In the genomic region with DNA sequence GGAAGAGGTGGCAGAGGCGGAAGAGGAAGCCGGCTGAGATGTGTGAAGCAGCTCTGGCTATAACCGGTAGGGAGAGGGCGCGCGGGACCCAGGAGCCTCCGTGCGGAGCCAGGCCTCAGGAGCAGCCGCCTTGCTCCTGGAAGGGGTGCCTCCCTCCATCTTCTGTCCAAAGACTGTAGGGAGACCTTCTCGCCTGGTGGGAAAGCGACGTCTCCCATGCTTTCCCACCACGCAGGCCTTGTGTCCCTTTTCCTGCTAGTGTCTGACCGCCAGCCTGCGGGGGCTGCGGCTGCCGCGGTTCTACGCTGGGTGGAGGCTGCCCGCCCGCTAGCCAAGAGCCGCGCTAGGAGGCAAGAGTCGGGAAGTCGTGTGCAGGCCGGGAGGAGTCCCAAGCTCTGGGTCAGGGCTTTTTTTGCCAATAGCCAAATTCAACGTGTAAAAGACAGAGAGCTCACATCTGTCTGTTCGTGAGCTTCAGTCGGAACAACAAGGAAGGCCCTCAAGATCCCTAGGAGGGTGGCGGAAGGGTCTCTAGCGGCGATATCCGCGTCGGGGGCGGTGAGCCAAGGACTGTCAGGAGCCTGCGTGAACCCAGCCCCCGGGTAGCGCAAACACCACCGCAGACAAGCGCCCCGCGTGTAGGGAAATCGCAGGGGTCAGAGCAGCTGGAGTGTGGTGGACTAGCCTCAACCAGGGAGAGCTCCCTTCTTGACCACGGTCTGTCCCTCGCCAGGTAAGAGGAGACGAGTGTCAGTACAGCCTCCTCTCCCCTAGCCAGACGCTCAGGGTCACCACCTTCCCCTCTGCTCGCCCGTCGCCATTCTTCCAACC, we compare ENCODE assay signal across 24 cellular contexts. TPM values are rescaled to one million over a fixed set of nuclear protein-coding genes. Genes with fewer than 3 reads are reported as not detected.
DNase-seq lines count a peak whose midpoint lies in the region; ATAC-seq and TF ChIP-seq lines count a peak whose summit lies in the region.
"Had no signal": no experiment of that assay in that cellular context is flagged by ENCODE, and none has a peak within 500 bp of the region (broad histone marks: within the 10 kb centered on the region; RNA-seq: fewer than 3 reads in every experiment).

No MANE protein-coding gene starts in this region.

- H3K18ac ChIP-seq in H9 (ENCODE audit: insufficient read length, low read depth, low read length): no peak overlapping the region

- no peaks in the 10 kb centered on the region; the same call in 1 of the 2 replicates for H3K27me3 Mint-ChIP-seq in H9 (ENCODE audit: low read depth)
- H3K27me3 Mint-ChIP-seq in endodermal cell (ENCODE audit: insufficient read depth): peaks cover 3% of the 10 kb centered on the region
- H3K27me3 Mint-ChIP-seq in nephron progenitor cell (ENCODE audit: low read depth, poor library complexity): peaks cover 1% of the 10 kb centered on the region

- no peak overlapping the region for H3K56ac ChIP-seq in H9 (ENCODE audit: insufficient read length, low read depth, low read length)

- H3K27ac ChIP-seq in H9 (ENCODE audit: insufficient read length, low read depth, low read length) (no peak overlapping the region), endodermal cell (ENCODE audit: low read depth, low read length) (no peak overlapping the region)
- H3K27ac ChIP-seq: KMS-11, SJCRH30 had no signal

- WGBS in H9 (ENCODE audit: extremely low coverage, insufficient read length, low lambda C conversion rate): no CpG with 5 or more reads among the region's 51 CpGs
- 95 to 97% methylated on average over 35 to 51 of the region's 51 CpGs for WGBS in endodermal cell (ENCODE audit: insufficient coverage in 1 of 2, insufficient read length in 1 of 2), 2 experiments

- H3K14ac ChIP-seq in H9 (ENCODE audit: insufficient read depth, low read length): no peak overlapping the region

- H3K9me3 ChIP-seq in H9 (ENCODE audit: control insufficient read depth, low read depth, low read length) (no peaks in the 10 kb centered on the region), endodermal cell (ENCODE audit: control insufficient read depth, low read length) (no peaks in the 10 kb centered on the region)
- H3K9me3 ChIP-seq: SJCRH30 had no signal

- H3K4me1 ChIP-seq in H9 (ENCODE audit: insufficient read depth, low read length): peaks cover 2% of the 10 kb centered on the region; the same call in 1 of the 2 replicates
- no peaks in the 10 kb centered on the region for H3K4me1 ChIP-seq in endodermal cell (ENCODE audit: control insufficient read depth, insufficient read depth, low read length)
- H3K4me1 ChIP-seq: SJCRH30 had no signal

- H2BK120ac ChIP-seq in H9 (ENCODE audit: low read depth, low read length, poor library complexity, severe bottlenecking): no peak overlapping the region

- H2BK5ac ChIP-seq in H9 (ENCODE audit: insufficient read length, low read length): no peak overlapping the region

- H3K4me1 Mint-ChIP-seq in H9 (peaks cover 11 to 23% of the 10 kb centered on the region in 2 experiments), endodermal cell (peaks cover 14% of the 10 kb centered on the region), nephron progenitor cell (peaks cover 16% of the 10 kb centered on the region)

- in situ Hi-C loops in G401 (cut with HindIII; ENCODE audit: low sequenced_read_pairs): no loop called here

- TF ChIP-seq CTCF in H9 (conservative IDR thresholded peaks at IDR 0.05) (no peak), endodermal cell (conservative IDR thresholded peaks at IDR 0.05) (no peak), nephron progenitor cell (IDR thresholded peaks at IDR 0.05) (no peak)

- ATAC-seq in HG03097 (IDR thresholded peaks at IDR 0.05; ENCODE audit: low FRiP score, unreplicated experiment): no peak
- ATAC-seq: left colon; naive thymus-derived CD4-positive, alpha-beta T cell had no signal

- H4K8ac ChIP-seq in H9 (replicated peaks; ENCODE audit: insufficient read length, low read depth, low read length): no peak overlapping the region

- no peak overlapping the region; a peak in 1 of 5 replicates for H3K4me3 Mint-ChIP-seq in H9
- H3K4me3 Mint-ChIP-seq in endodermal cell: no peak overlapping the region
- no peak overlapping the region for H3K4me3 Mint-ChIP-seq in nephron progenitor cell
- H3K4me3 Mint-ChIP-seq: mesothelial cell of epicardium; naive thymus-derived CD4-positive, alpha-beta T cell had no signal

- no peaks in the 10 kb centered on the region for H3K79me1 ChIP-seq in H9 (ENCODE audit: insufficient read depth, low read depth, low read length, poor library complexity, severe bottlenecking)

- H3K4ac ChIP-seq in H9 (ENCODE audit: low read depth, low read length): no peak overlapping the region

- H3K4me2 ChIP-seq in H9 (ENCODE audit: insufficient read depth, insufficient read length, low read length): no peak overlapping the region
- H3K4me2 ChIP-seq: KMS-11 had no signal

- no peak overlapping the region for H2AFZ ChIP-seq in H9 (ENCODE audit: low read length)

- H3K23ac ChIP-seq in H9 (ENCODE audit: insufficient read length, low read depth, low read length): no peak overlapping the region

- no peaks in the 10 kb centered on the region for H4K20me1 ChIP-seq in H9 (ENCODE audit: control insufficient read depth, insufficient read depth, insufficient read length)

- H2BK15ac ChIP-seq in H9 (ENCODE audit: low read depth, low read length): no peak overlapping the region

- H3K9ac ChIP-seq in H9 (ENCODE audit: extremely low read depth, insufficient read length, low read length): no peak overlapping the region
- no peak overlapping the region for H3K9ac ChIP-seq in endodermal cell (ENCODE audit: extremely low read depth, low read length, poor library complexity, severe bottlenecking)
- H3K9ac ChIP-seq: KMS-11 had no signal

- H3K4me3 ChIP-seq in endodermal cell (ENCODE audit: low read length): no peak overlapping the region
- H3K4me3 ChIP-seq: SJCRH30 had no signal

- no peak overlapping the region for H4K91ac ChIP-seq in H9 (ENCODE audit: insufficient read length, low read depth, low read length)

- DNase-seq in G401 (ENCODE audit: low spot score) (peak; percentile 10), H9 (peak; percentile 29), endodermal cell (peak; percentile 37), nephron progenitor cell (no peak), dermis blood vessel endothelial cell (no peak)
- no peak for DNase-seq in effector CD4-positive, alpha-beta T cell
- DNase-seq: activated CD4-positive, alpha-beta T cell treated with anti-CD3 and anti-CD28 coated beads for 1 hour; activated gamma-delta T cell; activated T-cell treated with anti-CD3 and anti-CD28 coated beads, Interleukin-2, amount 50 U/mL, for 1 hour; cortex of kidney; EL; GOT3; left colon; naive thymus-derived CD4-positive, alpha-beta T cell; NCI-H146; NCI-H510A treated with DMSO at 0.1 percent for 48 hours; NK-92 treated with Interleukin-12 subunit alpha and Interleukin-12 subunit beta, amount 100 ng/mL, for 24 hours; SJCRH30; stimulated activated CD4-positive, alpha-beta T cell treated with anti-CD3 and anti-CD28 coated beads, Interleukin-12 subunit alpha, Interleukin-12 subunit beta, amount 100 ng/mL, for 4 hours; stimulated activated CD4-positive, alpha-beta T cell treated with anti-CD3 and anti-CD28 coated beads, Interleukin-4, amount 100 ng/mL, for 4 hours; stimulated activated naive CD4-positive, alpha-beta T cell treated with Interleukin-2 at 50 U/mL for 16 hours had no signal

- H3K23me2 ChIP-seq in H9 (ENCODE audit: insufficient read length, low read depth, low read length, poor library complexity, severe bottlenecking): no peaks in the 10 kb centered on the region

- no peaks in the 10 kb centered on the region for H3K36me3 ChIP-seq in endodermal cell (ENCODE audit: control insufficient read depth, insufficient read depth, low read length)
- H3K36me3 ChIP-seq: SJCRH30 had no signal

- H3K27ac Mint-ChIP-seq in H9 (peak overlapping the region in 1 of 3 experiments; percentile 75; a peak in 1 of 7 replicates), endodermal cell (no peak overlapping the region), nephron progenitor cell (peak overlapping the region; percentile 74)
- H3K27ac Mint-ChIP-seq: mesothelial cell of epicardium; naive thymus-derived CD4-positive, alpha-beta T cell had no signal

- H3K27me3 ChIP-seq in H9 (ENCODE audit: insufficient read depth, low read length) (no peaks in the 10 kb centered on the region), endodermal cell (ENCODE audit: control insufficient read depth, insufficient read depth, low read length, poor library complexity, severe bottlenecking) (no peaks in the 10 kb centered on the region)
- H3K27me3 ChIP-seq: SJCRH30 had no signal

- no peaks in the 10 kb centered on the region for H3K79me2 ChIP-seq in H9 (ENCODE audit: insufficient read depth, low read length)

- no peak overlapping the region for H3T11ph ChIP-seq in H9 (ENCODE audit: low read length)

- H3K9me3 Mint-ChIP-seq in H9 (no peaks in the 10 kb centered on the region; a peak in 1 of 5 replicates), endodermal cell (peaks cover 3% of the 10 kb centered on the region), nephron progenitor cell (peaks cover 21% of the 10 kb centered on the region)
- H3K9me3 Mint-ChIP-seq: naive thymus-derived CD4-positive, alpha-beta T cell had no signal

- H2AK5ac ChIP-seq in H9 (ENCODE audit: insufficient read length, low read length): no peak overlapping the region

- no peak overlapping the region for H2BK12ac ChIP-seq in H9 (ENCODE audit: insufficient read length, low read depth, low read length)

- H3K36me3 Mint-ChIP-seq in H9 (ENCODE audit: insufficient read depth in 1 of 3, low read depth in 3 of 3) (peaks cover 0 to 2% (median 0%) of the 10 kb centered on the region in 3 experiments; a peak in 1 of 7 replicates), endodermal cell (ENCODE audit: low read depth) (peaks cover 7% of the 10 kb centered on the region), nephron progenitor cell (ENCODE audit: low read depth) (peaks cover 10% of the 10 kb centered on the region)

- H2BK20ac ChIP-seq in H9 (ENCODE audit: low read depth, low read length, poor library complexity, severe bottlenecking): no peak overlapping the region

- no peak overlapping the region for H4K5ac ChIP-seq in H9 (ENCODE audit: insufficient read length, low read depth, low read length)

RNA-seq across cellular contexts. Expression of gene NBPF11, which starts 8.6 kb away (rescaled TPM):
- 0.74 and 2.9 TPM in 2 replicates for total RNA-seq in G401 (2014; rRNA removed; shearing (Covaris generic))
- total RNA-seq in H9 (2021) (9.0 and 9.2 TPM in 2 replicates), endodermal cell (10 to 100 TPM; 21.1 to 24.7 TPM), dermis blood vessel endothelial cell (5.1 and 5.5 TPM in 2 replicates)
- polyA plus RNA-seq in endodermal cell (2013, experiment 1 of 2): 13.8 TPM
- polyA plus RNA-seq in endodermal cell (2013, experiment 2 of 2): 11.9 TPM

Comparison
In these comparisons a context has a peak if more than half of its experiments do, and no peak if none do; other contexts are left out.
1. DNase-seq: peak in G401 (single experiment), H9 (single experiment) and endodermal cell (single experiment); none in nephron progenitor cell (single experiment), dermis blood vessel endothelial cell (single experiment) and effector CD4-positive, alpha-beta T cell (single experiment).